Comparison of ENCODE assay signal across 19 cellular contexts in the genomic region with DNA sequence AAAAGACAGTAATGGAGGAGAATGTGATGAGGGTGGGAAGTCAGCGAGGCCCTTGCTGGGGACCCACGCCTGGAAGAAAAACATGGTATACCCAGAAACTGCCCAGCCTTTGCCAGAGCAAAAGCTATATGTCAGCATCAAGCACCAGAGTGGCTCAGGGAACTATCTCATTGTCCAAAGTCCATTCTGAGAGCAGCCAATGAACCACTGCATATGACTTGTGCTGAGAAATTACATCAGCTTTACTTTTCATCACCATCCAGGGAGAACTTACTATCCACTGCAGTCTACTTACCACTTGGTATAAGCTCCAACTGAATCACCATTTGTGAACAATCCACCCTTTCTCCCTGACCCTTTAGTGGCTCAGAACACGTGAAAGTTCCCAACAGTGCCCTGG.
"Had no signal": no experiment of that assay in that cellular context is flagged by ENCODE, and none has a peak within 500 bp of the region (broad histone marks: within the 10 kb centered on the region; RNA-seq: fewer than 3 reads in every experiment).

No MANE protein-coding gene starts in this region.

- H3K4me1 ChIP-seq: breast epithelium, parathyroid adenoma, tibial artery, vagina had no signal

- H3K9me3 Mint-ChIP-seq: activated T-helper 17 cell treated with anti-CD3 and anti-CD28 coated beads, Interleukin-2, amount 50 U/mL, for 72 hours; dendritic cell treated with granulocyte-macrophage colony-stimulating factor and Interleukin-4, amounts not matched to agents 40 ng/mL and 50 ng/mL, for 4 days; effector memory CD8-positive, alpha-beta T cell; mesothelial cell of epicardium had no signal

- H3K36me3 Mint-ChIP-seq: mesothelial cell of epicardium had no signal

- H3K36me3 ChIP-seq: breast epithelium, tibial artery, vagina had no signal

- H3K4me3 ChIP-seq: breast epithelium, lung, tibial artery, vagina had no signal

- ATAC-seq: activated T-helper 17 cell treated with anti-CD3 and anti-CD28 coated beads, Interleukin-2, amount 50 U/mL, for 72 hours; effector memory CD8-positive, alpha-beta T cell had no signal

- H3K4me3 Mint-ChIP-seq: activated T-helper 17 cell treated with anti-CD3 and anti-CD28 coated beads, Interleukin-2, amount 50 U/mL, for 72 hours; dendritic cell treated with granulocyte-macrophage colony-stimulating factor and Interleukin-4, amounts not matched to agents 40 ng/mL and 50 ng/mL, for 4 days; effector memory CD8-positive, alpha-beta T cell; mesothelial cell of epicardium; neural crest cell had no signal

- H3K27ac Mint-ChIP-seq: activated T-helper 17 cell treated with anti-CD3 and anti-CD28 coated beads, Interleukin-2, amount 50 U/mL, for 72 hours; dendritic cell treated with granulocyte-macrophage colony-stimulating factor and Interleukin-4, amounts not matched to agents 40 ng/mL and 50 ng/mL, for 4 days; effector memory CD8-positive, alpha-beta T cell; mesothelial cell of epicardium had no signal

- H3K9me3 ChIP-seq: breast epithelium, tibial artery, vagina had no signal

- H3K27me3 Mint-ChIP-seq: dendritic cell treated with granulocyte-macrophage colony-stimulating factor and Interleukin-4, amounts not matched to agents 40 ng/mL and 50 ng/mL, for 4 days had no signal

- DNase-seq: activated CD4-positive, CD25-positive, alpha-beta regulatory T cell treated with anti-CD3 and anti-CD28 coated beads, Interleukin-2, amount 50 U/mL, for 72 hours; activated naive CD4-positive, alpha-beta T cell treated with Interleukin-2 at 50 U/mL for 16 hours; anterior cingulate cortex; effector memory CD8-positive, alpha-beta T cell; foreskin melanocyte; kidney glomerular epithelial cell; stimulated activated CD4-positive, alpha-beta T cell treated with anti-CD3 and anti-CD28 coated beads, Interleukin-15, amount 100 ng/mL, for 24 hours; stimulated activated CD4-positive, alpha-beta T cell treated with anti-CD3 and anti-CD28 coated beads, Interleukin-4, amount 100 ng/mL, for 24 hours; stimulated activated naive CD4-positive, alpha-beta T cell; T1000; tibial artery had no signal

- H3K27me3 ChIP-seq: breast epithelium, tibial artery, vagina had no signal

- H3K27ac ChIP-seq: breast epithelium, parathyroid adenoma, tibial artery, vagina had no signal
